In genomic region chr10:78794736-78795455, GRCh38 we compare ENCODE assay signal across 25 cellular contexts.
"Had no signal": no experiment of that assay in that cellular context is flagged by ENCODE, and none has a peak within 500 bp of the region (broad histone marks: within the 10 kb centered on the region; RNA-seq: fewer than 3 reads in every experiment).

No MANE protein-coding gene starts in this region.

- H3K4me3 Mint-ChIP-seq: immature natural killer cell; memory B cell; naive thymus-derived CD8-positive, alpha-beta T cell; nephron progenitor cell; stimulated activated naive CD8-positive, alpha-beta T cell treated with anti-CD3 and anti-CD28 coated beads, Interleukin-15, amount 100 ng/mL, for 72 hours had no signal

- H3K4me2 ChIP-seq: smooth muscle cell had no signal

- H3K27me3 ChIP-seq: dorsolateral prefrontal cortex, ovary, right lobe of liver, thyroid gland had no signal

- H3K4me1 Mint-ChIP-seq: immature natural killer cell; memory B cell; naive thymus-derived CD8-positive, alpha-beta T cell; stimulated activated naive CD8-positive, alpha-beta T cell treated with anti-CD3 and anti-CD28 coated beads, Interleukin-15, amount 100 ng/mL, for 72 hours had no signal

- H3K9me3 Mint-ChIP-seq: immature natural killer cell; stimulated activated naive CD8-positive, alpha-beta T cell treated with anti-CD3 and anti-CD28 coated beads, Interleukin-15, amount 100 ng/mL, for 72 hours had no signal

- H3K27ac Mint-ChIP-seq: immature natural killer cell; memory B cell; naive thymus-derived CD8-positive, alpha-beta T cell; nephron progenitor cell; progenitor cell of endocrine pancreas; stimulated activated naive CD8-positive, alpha-beta T cell treated with anti-CD3 and anti-CD28 coated beads, Interleukin-15, amount 100 ng/mL, for 72 hours had no signal

- H3K36me3 Mint-ChIP-seq: immature natural killer cell, memory B cell had no signal

- H3K36me3 ChIP-seq: esophagus squamous epithelium, ovary, right lobe of liver, thyroid gland had no signal

- DNase-seq: central memory CD4-positive, alpha-beta T cell; dorsolateral prefrontal cortex; effector CD8-positive, alpha-beta T cell; esophagus squamous epithelium; foreskin melanocyte; hypothalamus; immature natural killer cell; midbrain; naive thymus-derived CD8-positive, alpha-beta T cell; nephron progenitor cell; nucleus accumbens; ovary; right lobe of liver; stimulated activated CD4-positive, alpha-beta T cell treated with anti-CD3 and anti-CD28 coated beads, Interleukin-12 subunit alpha, Interleukin-12 subunit beta, amount 100 ng/mL, for 4 hours; stimulated activated CD4-positive, alpha-beta T cell treated with anti-CD3 and anti-CD28 coated beads, Interleukin-1b, Interleukin-23, amount 100 ng/mL, for 48 hours; stimulated activated CD4-positive, alpha-beta T cell treated with anti-CD3 and anti-CD28 coated beads, Interleukin-4, amount 100 ng/mL, for 1 hour; stimulated activated CD8-positive, alpha-beta memory T cell treated with anti-CD3 and anti-CD28 coated beads, Interleukin-4, amount 100 ng/mL, for 48 hours; stimulated activated naive CD4-positive, alpha-beta T cell; stimulated activated naive CD8-positive, alpha-beta T cell treated with anti-CD3 and anti-CD28 coated beads, Interleukin-15, amount 100 ng/mL, for 72 hours; thyroid gland; trophoblast cell had no signal

- H3K27ac ChIP-seq: dorsolateral prefrontal cortex, esophagus squamous epithelium, ovary, right lobe of liver, thyroid gland had no signal

- H3K9me3 ChIP-seq: ovary, thyroid gland had no signal

- H3K4me3 ChIP-seq: dorsolateral prefrontal cortex, esophagus squamous epithelium, lung, ovary, right lobe of liver, smooth muscle cell, thyroid gland had no signal

- H3K4me1 ChIP-seq: right lobe of liver, thyroid gland had no signal

- ATAC-seq: naive thymus-derived CD8-positive, alpha-beta T cell; right lobe of liver; stimulated activated naive CD8-positive, alpha-beta T cell treated with anti-CD3 and anti-CD28 coated beads, Interleukin-15, amount 100 ng/mL, for 72 hours had no signal
